ENCODE assay signal across 12 cellular contexts in genomic region chr13:109744512-109745051, GRCh38. TPM values are rescaled to one million over a fixed set of nuclear protein-coding genes. Genes with fewer than 3 reads are reported as not detected.
DNase-seq lines count a peak whose midpoint lies in the region; ATAC-seq, FAIRE-seq and TF ChIP-seq lines count a peak whose summit lies in the region.
"Had no signal": no experiment of that assay in that cellular context is flagged by ENCODE, and none has a peak within 500 bp of the region (broad histone marks: within the 10 kb centered on the region; RNA-seq: fewer than 3 reads in every experiment).

No MANE protein-coding gene starts in this region.

- ATAC-seq in body of pancreas (peak; percentile 30), lower lobe of right lung (peak; percentile 6 to 35), HG02884 (IDR thresholded peaks at IDR 0.05; ENCODE audit: unreplicated experiment) (no peak)
- ATAC-seq: activated CD4-positive, alpha-beta T cell treated with anti-CD3 and anti-CD28 coated beads for 36 hours had no signal

- H3K36me3 ChIP-seq in BE2C (no peaks in the 10 kb centered on the region), body of pancreas (replicated peaks in 1 of 2; ENCODE audit: insufficient read depth in 1 of 2, low read depth in 2 of 2) (no peaks in the 10 kb centered on the region), lower lobe of right lung (no peaks in the 10 kb centered on the region)
- H3K36me3 ChIP-seq: tibial nerve had no signal

- H3K27me3 ChIP-seq in BE2C (no peaks in the 10 kb centered on the region), body of pancreas (no peaks in the 10 kb centered on the region), lower lobe of right lung (ENCODE audit: low read depth) (no peaks in the 10 kb centered on the region)
- H3K27me3 ChIP-seq: tibial nerve had no signal

- no peak for TF ChIP-seq POLR2A in body of pancreas (IDR thresholded peaks at IDR 0.05)
- no peak for TF ChIP-seq POLR2A in GM12891 (IDR thresholded peaks at IDR 0.05; ENCODE audit: low read depth, low read length)

- POLR2A ChIA-PET in activated CD4-positive, alpha-beta memory T cell treated with anti-CD3 and anti-CD28 coated beads for 36 hours (lab: Charles Lee): no interaction called here

- peaks cover 15% of the 10 kb centered on the region for H3K4me1 Mint-ChIP-seq in activated CD4-positive, alpha-beta memory T cell treated with anti-CD3 and anti-CD28 coated beads for 36 hours (ENCODE audit: low read depth)

- H3K9me3 ChIP-seq in BE2C: no peaks in the 10 kb centered on the region
- H3K9me3 ChIP-seq in body of pancreas: no peaks in the 10 kb centered on the region
- no peaks in the 10 kb centered on the region for H3K9me3 ChIP-seq in lower lobe of right lung
- H3K9me3 ChIP-seq: tibial nerve had no signal

- H3K27ac Mint-ChIP-seq in activated CD4-positive, alpha-beta memory T cell treated with anti-CD3 and anti-CD28 coated beads for 36 hours: no peak overlapping the region
- H3K27ac Mint-ChIP-seq: activated CD4-positive, alpha-beta T cell treated with anti-CD3 and anti-CD28 coated beads for 36 hours had no signal

- H3K4me1 ChIP-seq in BE2C: peaks cover 4% of the 10 kb centered on the region
- no peaks in the 10 kb centered on the region for H3K4me1 ChIP-seq in body of pancreas
- peaks cover 16% of the 10 kb centered on the region for H3K4me1 ChIP-seq in lower lobe of right lung

- H3K36me3 Mint-ChIP-seq in activated CD4-positive, alpha-beta memory T cell treated with anti-CD3 and anti-CD28 coated beads for 36 hours: no peaks in the 10 kb centered on the region

- H3K4me3 ChIP-seq in BE2C (ENCODE audit: low read depth, low read length) (peak overlapping the region; percentile 48), body of pancreas (no peak overlapping the region), lower lobe of right lung (peak overlapping the region; percentile 10)
- H3K4me3 ChIP-seq: tibial nerve had no signal

- FAIRE-seq in GM12891 (lab: Jason Lieb, UNC): no peak
- FAIRE-seq: islet of Langerhans had no signal

- CTCF ChIA-PET in activated CD4-positive, alpha-beta memory T cell treated with anti-CD3 and anti-CD28 coated beads for 36 hours (lab: Charles Lee): no interaction called here

- H3K9me3 Mint-ChIP-seq in activated CD4-positive, alpha-beta memory T cell treated with anti-CD3 and anti-CD28 coated beads for 36 hours: no peaks in the 10 kb centered on the region

- H3K27ac ChIP-seq in body of pancreas: no peak overlapping the region
- no peak overlapping the region for H3K27ac ChIP-seq in lower lobe of right lung
- H3K27ac ChIP-seq: tibial nerve had no signal

- intact Hi-C loops in body of pancreas (cut with DNase I) (no loop called here), lower lobe of right lung (cut with DNase I) (no loop called here)
- intact Hi-C loops in activated CD4-positive, alpha-beta memory T cell treated with anti-CD3 and anti-CD28 coated beads for 36 hours (cut with micrococcal nuclease): no loop called here

- 72 to 74% methylated on average over 22 to 23 of the region's 23 CpGs for WGBS in body of pancreas, 2 donors

- DNase-seq in BE2C (peak; percentile 56), NCI-H2171 (lab: John Stamatoyannopoulos, UW) (peak; percentile 30), body of pancreas (peak; percentile 20 to 39 (median 30)), lower lobe of right lung (no peak), GM12891 (ENCODE audit: insufficient read length, low spot score) (no peak), inferior parietal cortex (ENCODE audit: extremely low spot score) (no peak)
- no peak for DNase-seq in activated CD4-positive, alpha-beta memory T cell treated with anti-CD3 and anti-CD28 coated beads for 36 hours
- DNase-seq: activated CD4-positive, alpha-beta T cell treated with anti-CD3 and anti-CD28 coated beads for 36 hours; cerebellar nuclear complex had no signal

- TF ChIP-seq CTCF in BE2C (IDR thresholded peaks at IDR 0.05; ENCODE audit: low read depth, low read length) (no peak), body of pancreas (IDR thresholded peaks at IDR 0.05) (no peak), lower lobe of right lung (IDR thresholded peaks at IDR 0.05) (no peak)

- no peaks in the 10 kb centered on the region for H3K27me3 Mint-ChIP-seq in activated CD4-positive, alpha-beta memory T cell treated with anti-CD3 and anti-CD28 coated beads for 36 hours
- H3K27me3 Mint-ChIP-seq: activated CD4-positive, alpha-beta T cell treated with anti-CD3 and anti-CD28 coated beads for 36 hours had no signal

- no peak overlapping the region for H3K4me3 Mint-ChIP-seq in activated CD4-positive, alpha-beta memory T cell treated with anti-CD3 and anti-CD28 coated beads for 36 hours
- H3K4me3 Mint-ChIP-seq: activated CD4-positive, alpha-beta T cell treated with anti-CD3 and anti-CD28 coated beads for 36 hours had no signal

TF ChIP-seq in GM12891, 5 proteins besides CTCF, POLR2A, EP300 and RAD21:
- no peak for TF ChIP-seq POLR2AphosphoS5 (IDR thresholded peaks at IDR 0.05; ENCODE audit: low read depth, low read length)
- TF ChIP-seq POU2F2 (IDR thresholded peaks at IDR 0.05; ENCODE audit: low read depth, low read length): no peak
- no peak for TF ChIP-seq TAF1 (IDR thresholded peaks at IDR 0.05; ENCODE audit: low read depth, low read length)
- TF ChIP-seq PAX5 (IDR thresholded peaks at IDR 0.05; ENCODE audit: insufficient read depth, low read length, severe bottlenecking): no peak
- no peak for TF ChIP-seq SPI1 (IDR thresholded peaks at IDR 0.05; ENCODE audit: low read depth, low read length)
TF ChIP-seq in GM12891: peak in this region for 0.

RNA-seq across cellular contexts. Expression of gene IRS2, which starts 41.8 kb away (rescaled TPM):
- 28.7 TPM for polyA plus RNA-seq in BE2C (2012; ENCODE audit: insufficient read depth, insufficient read length, low read depth)
- total RNA-seq in body of pancreas (10 to 100 TPM; 11.4 to 22.7 TPM), lower lobe of right lung (34.0 TPM)
- polyA plus RNA-seq in GM12891 (2012; ENCODE audit: low read depth, missing spikeins): 0.01 TPM
- 1 to 10 TPM; 2.3 to 2.5 TPM for total RNA-seq in activated CD4-positive, alpha-beta memory T cell treated with anti-CD3 and anti-CD28 coated beads for 36 hours

Comparison
In these comparisons a context has a peak if more than half of its experiments do, and no peak if none do; other contexts are left out.
1. DNase-seq: peak in BE2C (single experiment), NCI-H2171 (single experiment) and body of pancreas (4 of 4); none in lower lobe of right lung (single experiment), GM12891 (single experiment), activated CD4-positive, alpha-beta memory T cell treated with anti-CD3 and anti-CD28 coated beads for 36 hours (single experiment) and inferior parietal cortex (single experiment).
2. H3K4me3 ChIP-seq: peak in BE2C (single experiment) and lower lobe of right lung (single experiment); none in body of pancreas (0 of 2).